ENCODE assay signal across 15 cellular contexts in genomic region chr9:93288341-93288740, GRCh38.
A peak's percentile ranks its signal among the peaks of the same experiment; 100 is the strongest.
DNase-seq lines count a peak whose midpoint lies in the region; ATAC-seq and TF ChIP-seq lines count a peak whose summit lies in the region.
"Had no signal": no experiment of that assay in that cellular context is flagged by ENCODE, and none has a peak within 500 bp of the region (broad histone marks: within the 10 kb centered on the region; RNA-seq: fewer than 3 reads in every experiment).

No MANE protein-coding gene starts in this region.

- no peak overlapping the region for H3K9ac ChIP-seq in mesendoderm (ENCODE audit: low read length)

- CTCF ChIA-PET in WTC11 (lab: Charles Lee): interaction anchor here (0.6 to 4.5 kb wide), 14 partner anchors 10 to 305 kb away, joined by 3 to 36 read pairs (median 6); partner anchors contain the start of gene NINJ1

- ATAC-seq in WTC11 (peak; percentile 51), GM21447 (IDR thresholded peaks at IDR 0.05; ENCODE audit: unreplicated experiment) (no peak)
- ATAC-seq in activated T-cell treated with anti-CD3 and anti-CD28 coated beads, Interleukin-2, amount 50 U/mL, for 72 hours (replicated peaks in 1 of 2): no peak

- no peaks in the 10 kb centered on the region for H3K79me1 ChIP-seq in mesendoderm (ENCODE audit: low read length)

- no peak overlapping the region for H3K4me3 Mint-ChIP-seq in WTC11
- H3K4me3 Mint-ChIP-seq in activated T-cell treated with anti-CD3 and anti-CD28 coated beads, Interleukin-2, amount 50 U/mL, for 72 hours: no peak overlapping the region
- H3K4me3 Mint-ChIP-seq: activated naive CD8-positive, alpha-beta T cell had no signal

- no peak overlapping the region for H3K27ac ChIP-seq in mesendoderm (ENCODE audit: low read depth, low read length)
- H3K27ac ChIP-seq: thyroid gland had no signal

- H4K8ac ChIP-seq in mesendoderm (ENCODE audit: low read depth, low read length): no peak overlapping the region

- DNase-seq in CD1c-positive myeloid dendritic cell (ENCODE audit: extremely low spot score): peak; percentile 29
- DNase-seq in HT-29 (ENCODE audit: low spot score): peak; percentile 52
- DNase-seq in WTC11 (ENCODE audit: low spot score): no peak
- peak; percentile 54 for DNase-seq in mesendoderm
- DNase-seq in NCI-H446 treated with DMSO at 0.1 percent for 48 hours (lab: John Stamatoyannopoulos, UW): no peak
- DNase-seq in activated T-cell treated with anti-CD3 and anti-CD28 coated beads, Interleukin-2, amount 50 U/mL, for 72 hours: no peak
- no peak for DNase-seq in activated CD4-positive, CD25-positive, alpha-beta regulatory T cell (lab: John Stamatoyannopoulos, UW)
- DNase-seq: C1 segment of cervical spinal cord, IMR-90, NCI-H1436, RPMI8226, T-helper 9 cell, thyroid gland had no signal

- no peak overlapping the region for H3K56ac ChIP-seq in mesendoderm (ENCODE audit: low read length)

- no peak overlapping the region for H2BK5ac ChIP-seq in mesendoderm (ENCODE audit: low read length)

- POLR2A ChIA-PET in WTC11 (lab: Charles Lee): no interaction called here

- no peak overlapping the region for H2AK5ac ChIP-seq in mesendoderm (ENCODE audit: low read length)

- no peaks in the 10 kb centered on the region for H3K4me1 ChIP-seq in mesendoderm (ENCODE audit: control insufficient read depth, low read depth, low read length)

- no CpG with 5 or more reads among the region's 8 CpGs for WGBS in mesendoderm (ENCODE audit: extremely low coverage, insufficient coverage, low lambda C conversion rate)

- peaks cover 3% of the 10 kb centered on the region; the same call in 1 of the 2 replicates for H3K36me3 Mint-ChIP-seq in WTC11
- H3K36me3 Mint-ChIP-seq in activated T-cell treated with anti-CD3 and anti-CD28 coated beads, Interleukin-2, amount 50 U/mL, for 72 hours (ENCODE audit: insufficient read depth in 2 of 2): no peaks in the 10 kb centered on the region

- no peak for TF ChIP-seq CTCF in WTC11 (IDR thresholded peaks at IDR 0.05)

- H3K27me3 ChIP-seq in mesendoderm (ENCODE audit: insufficient read depth, low read length, poor library complexity): no peaks in the 10 kb centered on the region
- H3K27me3 ChIP-seq: thyroid gland had no signal

- H3K9me3 Mint-ChIP-seq in WTC11: no peaks in the 10 kb centered on the region; the same call in 1 of the 2 replicates
- peaks cover 0 to 2% of the 10 kb centered on the region in 2 donors for H3K9me3 Mint-ChIP-seq in activated T-cell treated with anti-CD3 and anti-CD28 coated beads, Interleukin-2, amount 50 U/mL, for 72 hours

- no peak overlapping the region for H3K4ac ChIP-seq in mesendoderm (ENCODE audit: low read depth, low read length)

- H2BK120ac ChIP-seq in mesendoderm (ENCODE audit: low read depth, low read length): no peak overlapping the region

- H3K23ac ChIP-seq in mesendoderm (ENCODE audit: low read length): no peak overlapping the region

- H2BK15ac ChIP-seq in mesendoderm (replicated peaks; ENCODE audit: low read depth): no peak overlapping the region

- H3K18ac ChIP-seq in mesendoderm (ENCODE audit: low read length): no peak overlapping the region

- H3K27me3 Mint-ChIP-seq in WTC11 (ENCODE audit: low read depth): no peaks in the 10 kb centered on the region; the same call in 1 of the 2 replicates
- H3K27me3 Mint-ChIP-seq in activated T-cell treated with anti-CD3 and anti-CD28 coated beads, Interleukin-2, amount 50 U/mL, for 72 hours (ENCODE audit: low read depth): no peaks in the 10 kb centered on the region

- no peaks in the 10 kb centered on the region for H3K79me2 ChIP-seq in mesendoderm (ENCODE audit: control insufficient read depth, insufficient read depth, low read length)

- no peak overlapping the region for H3K4me2 ChIP-seq in mesendoderm (ENCODE audit: low read length)

- peaks cover 9% of the 10 kb centered on the region; the same call in 1 of the 2 replicates for H3K4me1 Mint-ChIP-seq in WTC11
- H3K4me1 Mint-ChIP-seq in activated T-cell treated with anti-CD3 and anti-CD28 coated beads, Interleukin-2, amount 50 U/mL, for 72 hours (ENCODE audit: low read depth): no peaks in the 10 kb centered on the region

- H3K27ac Mint-ChIP-seq in WTC11: peak overlapping the region; percentile 91
- no peak overlapping the region for H3K27ac Mint-ChIP-seq in activated T-cell treated with anti-CD3 and anti-CD28 coated beads, Interleukin-2, amount 50 U/mL, for 72 hours
- H3K27ac Mint-ChIP-seq: activated naive CD8-positive, alpha-beta T cell had no signal

- H4K5ac ChIP-seq in mesendoderm (ENCODE audit: low read length): no peak overlapping the region

- no peak overlapping the region for H3K4me3 ChIP-seq in mesendoderm (ENCODE audit: low read length)
- H3K4me3 ChIP-seq: thyroid gland had no signal

- H3K36me3 ChIP-seq in mesendoderm (ENCODE audit: control insufficient read depth, insufficient read depth, low read length): no peaks in the 10 kb centered on the region
- H3K36me3 ChIP-seq: thyroid gland had no signal

TF ChIP-seq in WTC11, 78 proteins besides CTCF, POLR2A, EP300 and RAD21 (continues in another document):
- TF ChIP-seq E2F5 (CRISPR knock-in tag; IDR thresholded peaks at IDR 0.05) (no peak), PRRX2 (CRISPR knock-in tag; IDR thresholded peaks at IDR 0.05) (no peak), GTF2I (CRISPR knock-in tag; conservative IDR thresholded peaks at IDR 0.05) (no peak), NFATC4 (CRISPR knock-in tag; IDR thresholded peaks at IDR 0.05) (no peak), CREM (CRISPR knock-in tag; IDR thresholded peaks at IDR 0.05) (no peak), AFF4 (CRISPR knock-in tag; IDR thresholded peaks at IDR 0.05; ENCODE audit: borderline replicate concordance) (no peak), NR2C2 (CRISPR knock-in tag; IDR thresholded peaks at IDR 0.05) (no peak), JAZF1 (CRISPR knock-in tag; IDR thresholded peaks at IDR 0.05) (no peak), ATF6 (CRISPR knock-in tag; IDR thresholded peaks at IDR 0.05) (no peak), MLX (CRISPR knock-in tag; IDR thresholded peaks at IDR 0.05) (no peak), ESRRA (CRISPR knock-in tag; IDR thresholded peaks at IDR 0.05; ENCODE audit: borderline replicate concordance) (no peak), FOXP1 (CRISPR knock-in tag; IDR thresholded peaks at IDR 0.05; ENCODE audit: borderline replicate concordance) (no peak), MXD4 (CRISPR knock-in tag; IDR thresholded peaks at IDR 0.05; ENCODE audit: borderline replicate concordance) (no peak), ETV6 (CRISPR knock-in tag; IDR thresholded peaks at IDR 0.05) (no peak), SP1 (CRISPR knock-in tag; conservative IDR thresholded peaks at IDR 0.05) (no peak), ZNF671 (CRISPR knock-in tag; IDR thresholded peaks at IDR 0.05) (no peak)

Comparison
In these comparisons a context has a peak if more than half of its experiments do, and no peak if none do; other contexts are left out.
1. DNase-seq: peak in CD1c-positive myeloid dendritic cell (single experiment), HT-29 (single experiment) and mesendoderm (single experiment); none in WTC11 (single experiment), NCI-H446 treated with DMSO at 0.1 percent for 48 hours (single experiment), activated T-cell treated with anti-CD3 and anti-CD28 coated beads, Interleukin-2, amount 50 U/mL, for 72 hours (0 of 2) and activated CD4-positive, CD25-positive, alpha-beta regulatory T cell (0 of 4).